ENCODE assay signal across 29 cellular contexts in the genomic region with DNA sequence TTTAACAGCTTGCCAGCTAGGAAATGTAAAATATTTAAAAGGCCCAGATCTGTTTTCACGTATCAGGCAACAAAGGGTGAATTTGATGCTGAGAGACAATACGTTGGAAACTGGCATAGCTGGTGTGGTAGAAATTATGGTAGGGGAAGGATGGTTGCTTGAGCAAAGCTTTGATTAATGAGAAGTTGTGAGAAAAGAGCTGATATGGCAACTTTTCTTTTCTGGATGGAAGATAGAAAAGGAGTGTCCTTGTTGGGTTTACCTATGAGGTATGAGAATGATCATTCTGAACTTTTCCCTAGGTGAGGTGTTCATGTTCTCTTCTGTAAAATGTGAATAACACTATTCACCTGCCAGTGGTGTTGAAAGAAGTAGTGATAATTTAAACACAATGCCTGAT.
"Had no signal": no experiment of that assay in that cellular context is flagged by ENCODE, and none has a peak within 500 bp of the region (broad histone marks: within the 10 kb centered on the region; RNA-seq: fewer than 3 reads in every experiment).

No MANE protein-coding gene starts in this region.

- H3K36me3 ChIP-seq: colonic mucosa, esophagus muscularis mucosa, esophagus squamous epithelium, gastrocnemius medialis, gastroesophageal sphincter, heart left ventricle, heart right ventricle had no signal

- H3K4me3 Mint-ChIP-seq: dendritic cell treated with granulocyte-macrophage colony-stimulating factor and Interleukin-4, amounts not matched to agents 40 ng/mL and 50 ng/mL, for 4 days; effector memory CD8-positive, alpha-beta T cell; endodermal cell had no signal

- H3K27ac Mint-ChIP-seq: dendritic cell treated with granulocyte-macrophage colony-stimulating factor and Interleukin-4, amounts not matched to agents 40 ng/mL and 50 ng/mL, for 4 days; effector memory CD8-positive, alpha-beta T cell; endodermal cell had no signal

- DNase-seq: colonic mucosa; cortex of kidney; dermis blood vessel endothelial cell; dorsolateral prefrontal cortex; effector CD4-positive, alpha-beta T cell; effector CD8-positive, alpha-beta T cell; effector memory CD4-positive, alpha-beta T cell; effector memory CD8-positive, alpha-beta T cell; endodermal cell; erythroblast; esophagus squamous epithelium; foreskin fibroblast; foreskin keratinocyte; foreskin melanocyte; gastrocnemius medialis; glutamatergic neuron; head of caudate nucleus; heart left ventricle; heart right ventricle had no signal

- H3K4me1 Mint-ChIP-seq: endodermal cell had no signal

- FAIRE-seq: colon, endometrium, endothelial cell of umbilical vein, frontal cortex had no signal

- H3K4me3 ChIP-seq: colonic mucosa, coronary artery, dorsolateral prefrontal cortex, esophagus muscularis mucosa, esophagus squamous epithelium, gastrocnemius medialis, gastroesophageal sphincter, heart left ventricle, heart right ventricle had no signal

- H3K9me3 ChIP-seq: colonic mucosa, gastrocnemius medialis had no signal

- H3K9me3 Mint-ChIP-seq: effector memory CD8-positive, alpha-beta T cell had no signal

- H3K4me1 ChIP-seq: colonic mucosa, esophagus muscularis mucosa, esophagus squamous epithelium, foreskin keratinocyte, gastrocnemius medialis, gastroesophageal sphincter, heart left ventricle had no signal

- H3K27ac ChIP-seq: colonic mucosa, coronary artery, dorsolateral prefrontal cortex, epithelial cell of prostate, esophagus muscularis mucosa, esophagus squamous epithelium, foreskin keratinocyte, gastrocnemius medialis, gastroesophageal sphincter, heart left ventricle, heart right ventricle had no signal

- ATAC-seq: effector memory CD8-positive, alpha-beta T cell; esophagus mucosa; foreskin keratinocyte; gastrocnemius medialis; gastroesophageal sphincter; heart left ventricle; heart right ventricle had no signal

- H3K27me3 ChIP-seq: colonic mucosa, dorsolateral prefrontal cortex, esophagus muscularis mucosa, esophagus squamous epithelium, foreskin keratinocyte, gastrocnemius medialis, gastroesophageal sphincter, heart left ventricle, heart right ventricle had no signal
